ENCODE assay signal across 24 cellular contexts in the genomic region with DNA sequence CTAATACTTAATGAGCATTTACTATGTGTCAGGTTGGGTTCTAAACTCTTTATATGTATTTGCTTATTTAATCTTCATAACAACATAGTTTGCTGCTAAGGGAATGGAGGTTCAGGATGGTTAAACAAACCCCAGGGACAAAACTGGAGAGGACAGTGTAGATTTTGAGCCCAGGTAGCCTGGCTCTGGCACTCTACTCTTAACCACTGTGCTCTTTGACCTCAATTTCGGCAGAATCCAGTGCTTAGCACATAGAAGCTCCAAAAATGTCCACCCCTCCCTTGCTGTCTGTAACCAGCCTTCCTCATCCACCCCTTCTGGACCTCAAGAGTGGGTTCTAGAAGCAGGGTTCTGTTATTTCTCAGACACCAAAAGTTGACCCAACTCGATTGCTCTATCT.
DNase-seq lines count a peak whose midpoint lies in the region; ATAC-seq and TF ChIP-seq lines count a peak whose summit lies in the region.
"Had no signal": no experiment of that assay in that cellular context is flagged by ENCODE, and none has a peak within 500 bp of the region (broad histone marks: within the 10 kb centered on the region; RNA-seq: fewer than 3 reads in every experiment).

No MANE protein-coding gene starts in this region.

- peaks cover 35% of the 10 kb centered on the region for H3K4me1 ChIP-seq in CD4-positive, alpha-beta memory T cell (ENCODE audit: insufficient read depth, low read length)
- H3K4me1 ChIP-seq in right lobe of liver = peaks cover 0 to 3% (median 0%) of the 10 kb centered on the region in 4 donors
- H3K4me1 ChIP-seq: Caco-2, SJSA1 had no signal

- 44% methylated on average over 2 of the region's 2 CpGs for WGBS in right lobe of liver (ENCODE audit: insufficient coverage, low coverage, low lambda C conversion rate, missing lambda C conversion rate)

- no peak overlapping the region for H3K4me3 Mint-ChIP-seq in activated CD8-positive, alpha-beta T cell treated with anti-CD3 and anti-CD28 coated beads, Interleukin-2, amount 10 ng/mL, durations not matched to agents 7 days and 5 days
- H3K4me3 Mint-ChIP-seq in activated CD8-positive, alpha-beta T cell treated with anti-CD3 and anti-CD28 coated beads for 36 hours = no peak overlapping the region
- peak overlapping the region in 6 of 8 donors; percentile 8 to 76 (median 42) for H3K4me3 Mint-ChIP-seq in CD4-positive, alpha-beta memory T cell
- H3K4me3 Mint-ChIP-seq in activated T-helper 17 cell treated with anti-CD3 and anti-CD28 coated beads, Interleukin-2, amount 50 U/mL, for 72 hours = peak overlapping the region; percentile 34

- peak overlapping the region; percentile 44 for H3K27ac ChIP-seq in CD4-positive, alpha-beta memory T cell (ENCODE audit: low read depth, low read length)
- H3K27ac ChIP-seq in right lobe of liver = no peak overlapping the region
- H3K27ac ChIP-seq: 22Rv1, HL-60, SJSA1 had no signal

- POLR2A ChIA-PET in activated CD8-positive, alpha-beta T cell treated with anti-CD3 and anti-CD28 coated beads, Interleukin-2, amount 10 ng/mL, durations not matched to agents 7 days and 5 days (lab: Charles Lee) = no interaction called here
- POLR2A ChIA-PET in activated CD8-positive, alpha-beta T cell treated with anti-CD3 and anti-CD28 coated beads for 36 hours (lab: Charles Lee) = no interaction called here
- POLR2A ChIA-PET in CD4-positive, alpha-beta memory T cell (lab: Charles Lee; ENCODE audit: partially characterized antibody) = interaction anchor here (0.6 kb wide), 1 partner anchor 19 kb away, joined by 3 read pairs; no protein-coding TSS in a partner anchor

- no peaks in the 10 kb centered on the region for H3K36me3 ChIP-seq in CD4-positive, alpha-beta memory T cell (ENCODE audit: insufficient read depth, low read length)
- no peaks in the 10 kb centered on the region for H3K36me3 ChIP-seq in right lobe of liver
- H3K36me3 ChIP-seq: SJSA1 had no signal

- no peak for DNase-seq in activated CD8-positive, alpha-beta T cell treated with anti-CD3 and anti-CD28 coated beads, Interleukin-2, amount 10 ng/mL, durations not matched to agents 7 days and 5 days
- DNase-seq in activated CD8-positive, alpha-beta T cell treated with anti-CD3 and anti-CD28 coated beads for 36 hours = no peak
- no peak for DNase-seq in CD4-positive, alpha-beta memory T cell
- DNase-seq in right lobe of liver = no peak
- DNase-seq in AG08395 (ENCODE audit: low spot score) = no peak
- DNase-seq in mucosa of gallbladder (ENCODE audit: low spot score) = no peak
- DNase-seq: EL, GDM1, NCI-H1092, NCI-H1436, NCI-H187, NCI-H2081 treated with DMSO at 0.1 percent for 48 hours, NCI-H2171, NCI-H226, NCI-H510A, Right ventricle myocardium superior, RPMI8226 had no signal

- no peaks in the 10 kb centered on the region for H3K9me3 Mint-ChIP-seq in activated CD8-positive, alpha-beta T cell treated with anti-CD3 and anti-CD28 coated beads, Interleukin-2, amount 10 ng/mL, durations not matched to agents 7 days and 5 days (ENCODE audit: insufficient read depth)
- H3K9me3 Mint-ChIP-seq in activated CD8-positive, alpha-beta T cell treated with anti-CD3 and anti-CD28 coated beads for 36 hours = no peaks in the 10 kb centered on the region
- H3K9me3 Mint-ChIP-seq in CD4-positive, alpha-beta memory T cell = no peaks in the 10 kb centered on the region
- no peaks in the 10 kb centered on the region for H3K9me3 Mint-ChIP-seq in activated T-helper 17 cell treated with anti-CD3 and anti-CD28 coated beads, Interleukin-2, amount 50 U/mL, for 72 hours

- H3K36me3 Mint-ChIP-seq in activated CD8-positive, alpha-beta T cell treated with anti-CD3 and anti-CD28 coated beads, Interleukin-2, amount 10 ng/mL, durations not matched to agents 7 days and 5 days (ENCODE audit: low read depth) = no peaks in the 10 kb centered on the region
- no peaks in the 10 kb centered on the region for H3K36me3 Mint-ChIP-seq in activated CD8-positive, alpha-beta T cell treated with anti-CD3 and anti-CD28 coated beads for 36 hours (ENCODE audit: low read depth)
- no peaks in the 10 kb centered on the region for H3K36me3 Mint-ChIP-seq in CD4-positive, alpha-beta memory T cell
- H3K36me3 Mint-ChIP-seq in activated T-helper 17 cell treated with anti-CD3 and anti-CD28 coated beads, Interleukin-2, amount 50 U/mL, for 72 hours (ENCODE audit: low read depth) = no peaks in the 10 kb centered on the region

- no peaks in the 10 kb centered on the region for H3K9me3 ChIP-seq in CD4-positive, alpha-beta memory T cell (ENCODE audit: control insufficient read depth in 1 of 2, low read length in 2 of 2)
- H3K9me3 ChIP-seq in right lobe of liver = no peaks in the 10 kb centered on the region
- H3K9me3 ChIP-seq: Caco-2, SJSA1 had no signal

- intact Hi-C loops in activated CD8-positive, alpha-beta T cell treated with anti-CD3 and anti-CD28 coated beads for 36 hours (cut with micrococcal nuclease) = loop anchor here (5.0 kb wide), 1 partner anchor 283 kb away; no protein-coding TSS in a partner anchor
- intact Hi-C loops in CD4-positive, alpha-beta memory T cell (cut with micrococcal nuclease) = no loop called here
- intact Hi-C loops in right lobe of liver (cut with DNase I) = loop anchor here (10.0 kb wide), 1 partner anchor 281 kb away; no protein-coding TSS in a partner anchor

- ATAC-seq in activated CD8-positive, alpha-beta T cell treated with anti-CD3 and anti-CD28 coated beads, Interleukin-2, amount 10 ng/mL, durations not matched to agents 7 days and 5 days = peak; percentile 17
- no peak for ATAC-seq in activated CD8-positive, alpha-beta T cell treated with anti-CD3 and anti-CD28 coated beads for 36 hours
- ATAC-seq in activated T-helper 17 cell treated with anti-CD3 and anti-CD28 coated beads, Interleukin-2, amount 50 U/mL, for 72 hours (replicated peaks) = no peak
- ATAC-seq in right lobe of liver = peak; percentile 48 to 68 (median 65)
- ATAC-seq in HG03378 (IDR thresholded peaks at IDR 0.05; ENCODE audit: unreplicated experiment) = no peak
- ATAC-seq: GM12878 had no signal

- CTCF ChIA-PET in activated CD8-positive, alpha-beta T cell treated with anti-CD3 and anti-CD28 coated beads, Interleukin-2, amount 10 ng/mL, durations not matched to agents 7 days and 5 days (lab: Charles Lee) = interaction anchor here (1.8 kb wide), 1 partner anchor 398 kb away, joined by 6 read pairs; no protein-coding TSS in a partner anchor
- CTCF ChIA-PET in activated CD8-positive, alpha-beta T cell treated with anti-CD3 and anti-CD28 coated beads for 36 hours (lab: Charles Lee) = interaction anchor here (1.3 to 4.2 kb wide), 3 partner anchors 34 to 398 kb away, joined by 3 to 36 read pairs (median 11); no protein-coding TSS in a partner anchor
- CTCF ChIA-PET in CD4-positive, alpha-beta memory T cell (lab: Charles Lee; ENCODE audit: partially characterized antibody) = interaction anchor here (0.8 to 6.1 kb wide), 3 partner anchors 270 to 397 kb away, joined by 3 to 95 read pairs (median 10); no protein-coding TSS in a partner anchor

- H3K27ac Mint-ChIP-seq in activated CD8-positive, alpha-beta T cell treated with anti-CD3 and anti-CD28 coated beads, Interleukin-2, amount 10 ng/mL, durations not matched to agents 7 days and 5 days = no peak overlapping the region
- H3K27ac Mint-ChIP-seq in activated CD8-positive, alpha-beta T cell treated with anti-CD3 and anti-CD28 coated beads for 36 hours = no peak overlapping the region
- peak overlapping the region; percentile 82 to 97 (median 96) for H3K27ac Mint-ChIP-seq in CD4-positive, alpha-beta memory T cell
- H3K27ac Mint-ChIP-seq in activated T-helper 17 cell treated with anti-CD3 and anti-CD28 coated beads, Interleukin-2, amount 50 U/mL, for 72 hours = peak overlapping the region; percentile 80

- no peak for TF ChIP-seq POLR2A in right lobe of liver (IDR thresholded peaks at IDR 0.05)

- no peak for TF ChIP-seq CTCF in activated CD8-positive, alpha-beta T cell treated with anti-CD3 and anti-CD28 coated beads for 36 hours (IDR thresholded peaks at IDR 0.05)
- TF ChIP-seq CTCF in right lobe of liver (IDR thresholded peaks at IDR 0.05) = no peak

- peaks cover 8% of the 10 kb centered on the region for H3K4me1 Mint-ChIP-seq in activated CD8-positive, alpha-beta T cell treated with anti-CD3 and anti-CD28 coated beads, Interleukin-2, amount 10 ng/mL, durations not matched to agents 7 days and 5 days (ENCODE audit: low read depth)
- H3K4me1 Mint-ChIP-seq in activated CD8-positive, alpha-beta T cell treated with anti-CD3 and anti-CD28 coated beads for 36 hours (ENCODE audit: low read depth) = peaks cover 13% of the 10 kb centered on the region
- H3K4me1 Mint-ChIP-seq in CD4-positive, alpha-beta memory T cell = peaks cover 22 to 59% (median 26%) of the 10 kb centered on the region in 4 donors
- peaks cover 21% of the 10 kb centered on the region for H3K4me1 Mint-ChIP-seq in activated T-helper 17 cell treated with anti-CD3 and anti-CD28 coated beads, Interleukin-2, amount 50 U/mL, for 72 hours

- H3K27me3 Mint-ChIP-seq in activated CD8-positive, alpha-beta T cell treated with anti-CD3 and anti-CD28 coated beads, Interleukin-2, amount 10 ng/mL, durations not matched to agents 7 days and 5 days (ENCODE audit: low read depth) = peaks cover 16% of the 10 kb centered on the region
- peaks cover 3% of the 10 kb centered on the region for H3K27me3 Mint-ChIP-seq in activated CD8-positive, alpha-beta T cell treated with anti-CD3 and anti-CD28 coated beads for 36 hours
- peaks cover 4 to 6% of the 10 kb centered on the region in 2 donors for H3K27me3 Mint-ChIP-seq in CD4-positive, alpha-beta memory T cell
- H3K27me3 Mint-ChIP-seq in activated T-helper 17 cell treated with anti-CD3 and anti-CD28 coated beads, Interleukin-2, amount 50 U/mL, for 72 hours = peaks cover 8% of the 10 kb centered on the region

- H3K27me3 ChIP-seq in CD4-positive, alpha-beta memory T cell (ENCODE audit: insufficient read depth, low read length) = no peaks in the 10 kb centered on the region
- H3K27me3 ChIP-seq in right lobe of liver = no peaks in the 10 kb centered on the region

- H3K4me3 ChIP-seq in CD4-positive, alpha-beta memory T cell (ENCODE audit: low read length in 2 of 2) = no peak overlapping the region
- no peak overlapping the region for H3K4me3 ChIP-seq in right lobe of liver
- H3K4me3 ChIP-seq: GM12878, SJSA1 had no signal

Comparison
In these comparisons a context has a peak if more than half of its experiments do, and no peak if none do; other contexts are left out.
1. ATAC-seq: peak in activated CD8-positive, alpha-beta T cell treated with anti-CD3 and anti-CD28 coated beads, Interleukin-2, amount 10 ng/mL, durations not matched to agents 7 days and 5 days (single experiment) and right lobe of liver (4 of 4); none in activated CD8-positive, alpha-beta T cell treated with anti-CD3 and anti-CD28 coated beads for 36 hours (single experiment), activated T-helper 17 cell treated with anti-CD3 and anti-CD28 coated beads, Interleukin-2, amount 50 U/mL, for 72 hours (single experiment) and HG03378 (single experiment).
2. H3K27ac Mint-ChIP-seq: peak in CD4-positive, alpha-beta memory T cell (7 of 7) and activated T-helper 17 cell treated with anti-CD3 and anti-CD28 coated beads, Interleukin-2, amount 50 U/mL, for 72 hours (single experiment); none in activated CD8-positive, alpha-beta T cell treated with anti-CD3 and anti-CD28 coated beads, Interleukin-2, amount 10 ng/mL, durations not matched to agents 7 days and 5 days (single experiment) and activated CD8-positive, alpha-beta T cell treated with anti-CD3 and anti-CD28 coated beads for 36 hours (single experiment).
3. H3K4me3 Mint-ChIP-seq: peak in CD4-positive, alpha-beta memory T cell (6 of 8) and activated T-helper 17 cell treated with anti-CD3 and anti-CD28 coated beads, Interleukin-2, amount 50 U/mL, for 72 hours (single experiment); none in activated CD8-positive, alpha-beta T cell treated with anti-CD3 and anti-CD28 coated beads, Interleukin-2, amount 10 ng/mL, durations not matched to agents 7 days and 5 days (single experiment) and activated CD8-positive, alpha-beta T cell treated with anti-CD3 and anti-CD28 coated beads for 36 hours (single experiment).